9 cellular contexts compared by ENCODE assay signal in the genomic region with DNA sequence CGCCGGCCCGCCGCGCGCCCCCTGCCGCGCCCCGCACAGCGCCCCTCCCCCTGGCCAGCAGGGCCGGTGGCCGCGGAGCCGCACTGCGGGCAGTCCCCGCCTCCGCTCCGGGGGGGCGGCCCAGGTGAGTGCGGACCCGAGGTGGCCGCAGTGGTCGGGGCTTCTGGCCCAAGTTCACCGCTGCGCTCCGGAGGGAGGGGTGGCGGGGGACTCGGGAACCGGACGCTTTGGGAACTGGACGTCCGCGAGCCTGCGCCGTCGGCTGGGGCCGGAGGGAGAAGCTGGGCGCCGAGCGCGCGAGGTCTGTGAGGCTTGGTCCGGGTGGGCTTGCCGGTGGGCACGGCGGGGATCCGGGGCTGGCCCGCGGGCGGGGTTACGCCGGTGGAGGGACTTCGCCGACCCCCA. TPM values are rescaled to one million over a fixed set of nuclear protein-coding genes. Genes with fewer than 3 reads are reported as not detected.
DNase-seq lines count a peak whose midpoint lies in the region; ATAC-seq and TF ChIP-seq lines count a peak whose summit lies in the region.
"Had no signal": no experiment of that assay in that cellular context is flagged by ENCODE, and none has a peak within 500 bp of the region (broad histone marks: within the 10 kb centered on the region; RNA-seq: fewer than 3 reads in every experiment).

No MANE protein-coding gene starts in this region.

- H2BK12ac ChIP-seq in trophoblast cell (ENCODE audit: low read length) = peak overlapping the region; percentile 5

- H3K79me1 ChIP-seq in trophoblast cell (ENCODE audit: low read length) = peaks cover 16% of the 10 kb centered on the region

- H4K8ac ChIP-seq in trophoblast cell (ENCODE audit: low read depth, low read length) = peak overlapping the region; percentile 85

- H3K4me3 ChIP-seq in Panc1 (ENCODE audit: low read depth in 2 of 2, low read length in 2 of 2) (peak overlapping the region; percentile 29 to 39; a peak in 3 of 4 replicates), fibroblast of the aortic adventitia (ENCODE audit: low read depth, low read length) (peak overlapping the region; percentile 5), trophoblast cell (ENCODE audit: low read depth, low read length) (peak overlapping the region; percentile 86)

- no TSS peak for BruUV-seq in Panc1 (replicated peaks; lab: Mats Ljungman, UMichigan)

- in situ Hi-C loops in Panc1 (cut with HindIII; ENCODE audit: low pct_unique_long_range_greater_than_20kb, low sequenced_read_pairs) = no loop called here
- in situ Hi-C loops in KBM-7 (cut with MboI; ENCODE audit: low pct_unique_long_range_greater_than_20kb, low sequenced_read_pairs) = no loop called here

- no peaks in the 10 kb centered on the region for H3K36me3 ChIP-seq in Panc1 (ENCODE audit: control insufficient read depth, insufficient read depth, low read length)
- H3K36me3 ChIP-seq in trophoblast cell (ENCODE audit: control insufficient read depth in 1 of 2, insufficient read depth in 2 of 2, low read length in 2 of 2) = no peaks in the 10 kb centered on the region

- no peak overlapping the region for H3K23ac ChIP-seq in trophoblast cell (ENCODE audit: low read length)

- H2AFZ ChIP-seq in trophoblast cell (ENCODE audit: insufficient read depth, low read length, poor library complexity) = peak overlapping the region; percentile 26

- H3K27me3 ChIP-seq in Panc1 (ENCODE audit: control insufficient read depth, insufficient read depth, low read length) = peaks cover 31% of the 10 kb centered on the region
- H3K27me3 ChIP-seq in trophoblast cell (ENCODE audit: insufficient read depth, low read length) = peaks cover 3% of the 10 kb centered on the region

- H4K91ac ChIP-seq in trophoblast cell (ENCODE audit: low read depth, low read length) = peak overlapping the region; percentile 92

- no peak for DNase-seq in Panc1 (ENCODE audit: low read depth, low spot score)
- DNase-seq in fibroblast of the aortic adventitia (ENCODE audit: low read depth) = no peak
- DNase-seq in trophoblast cell = no peak
- DNase-seq in NCI-H1048 (lab: John Stamatoyannopoulos, UW) = no peak
- DNase-seq in ureter (ENCODE audit: low spot score) = no peak
- DNase-seq in KBM-7 = no peak

- POLR2A ChIA-PET in Panc1 (lab: Charles Lee) = no interaction called here

- intact Hi-C loops in Panc1 (cut with micrococcal nuclease; ENCODE audit: unreplicated experiment) = loop anchor here (5.0 to 10.0 kb wide), 2 partner anchors 63 to 314 kb away; no protein-coding TSS in a partner anchor

- H3K4ac ChIP-seq in trophoblast cell (ENCODE audit: low read depth, low read length) = peak overlapping the region; percentile 77

- WGBS in trophoblast cell (ENCODE audit: extremely low coverage, insufficient coverage, insufficient read length) = no CpG with 5 or more reads among the region's 54 CpGs

- peak overlapping the region; percentile 81 for H3K4me2 ChIP-seq in trophoblast cell (ENCODE audit: low read length)

- H3K9me3 ChIP-seq in Panc1 (ENCODE audit: control insufficient read depth, insufficient read depth, low read depth, low read length) (no peaks in the 10 kb centered on the region), trophoblast cell (ENCODE audit: insufficient read depth, low read depth, low read length) (no peaks in the 10 kb centered on the region)

- H2AK5ac ChIP-seq in trophoblast cell (ENCODE audit: low read length) = peak overlapping the region; percentile 84

- H4K12ac ChIP-seq in trophoblast cell (ENCODE audit: low read depth, low read length) = peak overlapping the region; percentile 74

- TF ChIP-seq CTCF in Panc1 (IDR thresholded peaks at IDR 0.05) = no peak
- TF ChIP-seq CTCF in fibroblast of the aortic adventitia (IDR thresholded peaks at IDR 0.05; ENCODE audit: insufficient read depth, low read length) = no peak

- peaks cover 3% of the 10 kb centered on the region for H3K4me1 ChIP-seq in Panc1 (ENCODE audit: control insufficient read depth, insufficient read depth, low read length)
- H3K4me1 ChIP-seq in trophoblast cell (ENCODE audit: control insufficient read depth in 1 of 2, insufficient read depth in 2 of 2, low read length in 2 of 2) = peaks cover 14 to 24% of the 10 kb centered on the region in 2 experiments

- H3K18ac ChIP-seq in trophoblast cell (ENCODE audit: low read length) = peak overlapping the region; percentile 92

- no peak overlapping the region for H3K27ac ChIP-seq in Panc1 (ENCODE audit: low read length)
- H3K27ac ChIP-seq in trophoblast cell (ENCODE audit: low read depth, low read length) = peak overlapping the region; percentile 51

- peak overlapping the region; percentile 76 for H3K14ac ChIP-seq in trophoblast cell (ENCODE audit: low read length)

- CTCF ChIA-PET in Panc1 (lab: Charles Lee) = no interaction called here

- peak overlapping the region; percentile 86 for H3K9ac ChIP-seq in trophoblast cell (ENCODE audit: low read length)

- H2BK120ac ChIP-seq in trophoblast cell (ENCODE audit: insufficient read depth, low read length, poor library complexity) = peak overlapping the region; percentile 30

- H2BK5ac ChIP-seq in trophoblast cell (ENCODE audit: low read depth, low read length, poor library complexity) = peak overlapping the region; percentile 66

- H3K79me2 ChIP-seq in trophoblast cell (ENCODE audit: control insufficient read depth, insufficient read depth, low read length, poor library complexity) = peaks cover 7% of the 10 kb centered on the region

- peak; percentile 8 for ATAC-seq in GM19035 (IDR thresholded peaks at IDR 0.05; ENCODE audit: unreplicated experiment)
- ATAC-seq in Panc1 = peak; percentile 31; the same call in 1 of the 2 replicates
- no peak for ATAC-seq in GM21619 (IDR thresholded peaks at IDR 0.05; ENCODE audit: unreplicated experiment)

RNA-seq across cellular contexts. Expression of a gene that starts 0.6 kb away (rescaled TPM):
- total RNA-seq in Panc1 (2021; ENCODE audit: unreplicated experiment) (0.28 TPM), fibroblast of the aortic adventitia (ENCODE audit: low replicate concordance) (0.54 TPM in 1 of 2 replicates, not detected in the other), ureter (39.7 TPM)
- polyA plus RNA-seq in Panc1 (2012; ENCODE audit: insufficient read length) = 0.50 TPM
- polyA plus RNA-seq in trophoblast cell (2013) = 6.9 and 7.5 TPM in 2 replicates
- total RNA-seq: NCI-H460 had no signal

Comparison
In these comparisons a context has a peak if more than half of its experiments do, and no peak if none do; other contexts are left out.
1. H3K4me3 ChIP-seq: peak in every context shown above with its lines; median percentile 86 in trophoblast cell; 34 in Panc1; 5 in fibroblast of the aortic adventitia.
2. RNA of a gene that starts 0.6 kb away (total RNA-seq): 39.7 TPM in ureter (single experiment); 0.54 TPM in fibroblast of the aortic adventitia and 0.28 TPM in Panc1 (single experiment); every median in the first group is over 10 times any median in the second.